Comparison of ENCODE assay signal across 7 cellular contexts in the genomic region with DNA sequence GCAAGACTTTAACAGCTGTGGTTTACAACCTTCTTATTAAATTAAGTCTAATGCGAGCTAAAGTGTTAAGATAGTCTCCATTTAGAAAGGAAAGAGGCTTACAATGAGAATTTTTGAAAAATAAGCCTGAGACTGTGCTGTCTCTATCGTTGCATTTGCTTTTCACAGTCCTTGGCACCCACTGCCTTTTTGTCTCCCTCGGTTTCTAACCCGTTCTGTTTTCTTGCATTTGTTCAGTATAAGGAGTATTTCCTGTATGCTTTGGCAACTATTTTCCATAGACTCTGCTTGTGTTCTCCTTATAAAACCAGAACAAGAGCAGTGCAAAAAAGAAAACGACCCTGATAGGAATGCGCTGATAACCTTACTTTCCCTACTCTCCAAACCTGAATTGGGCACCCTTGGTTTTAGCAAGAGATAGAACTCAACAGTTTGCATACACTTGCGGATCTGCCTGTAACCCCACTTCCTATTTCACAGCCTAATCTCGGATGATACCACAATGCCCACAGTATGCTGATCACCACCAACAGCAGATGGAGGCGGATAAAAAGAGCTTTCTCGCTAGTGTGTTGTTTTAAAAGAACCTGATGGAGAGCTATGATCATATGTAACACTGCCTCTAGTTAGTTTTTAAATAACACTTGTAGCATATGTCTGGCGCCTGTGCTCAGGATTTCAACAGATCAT. TPM values are rescaled to one million over a fixed set of nuclear protein-coding genes. Genes with fewer than 3 reads are reported as not detected.
A peak's percentile ranks its signal among the peaks of the same experiment; 100 is the strongest.
DNase-seq lines count a peak whose midpoint lies in the region; ATAC-seq and TF ChIP-seq lines count a peak whose summit lies in the region.

No MANE protein-coding gene starts in this region.

- H3K9me3 Mint-ChIP-seq in naive thymus-derived CD8-positive, alpha-beta T cell, result no peaks in the 10 kb centered on the region

- H3K27me3 ChIP-seq in HAP-1 (ENCODE audit: low read depth), result no peaks in the 10 kb centered on the region
- H3K27me3 ChIP-seq in RWPE2 (ENCODE audit: insufficient read depth, poor library complexity, severe bottlenecking), result no peaks in the 10 kb centered on the region

- POLR2A ChIA-PET in naive thymus-derived CD8-positive, alpha-beta T cell (lab: Charles Lee), result interaction anchor here (0.7 to 1.2 kb wide), 6 partner anchors 14 to 1146 kb away, joined by 3 to 4 read pairs (median 4); no protein-coding TSS in a partner anchor

- intact Hi-C loops in posterior cingulate gyrus (cut with DNase I), result loop anchor here (10.0 kb wide), 1 partner anchor 125 kb away; a partner anchor contains a TSS

- peak; percentile 13; the same call in 2 of the 3 replicates for ATAC-seq in RWPE2 (ENCODE audit: low read depth)
- ATAC-seq in naive thymus-derived CD8-positive, alpha-beta T cell, result peak; percentile 15 to 42

- in situ Hi-C loops in HAP-1 (cut with MboI; ENCODE audit: low sequenced_read_pairs), result no loop called here

- no peak for DNase-seq in GM12864 (ENCODE audit: low read depth)
- no peak for DNase-seq in HAP-1 (ENCODE audit: low spot score in 2 of 2)
- DNase-seq in RWPE2 (ENCODE audit: low spot score), result no peak
- DNase-seq in coronary artery (ENCODE audit: low spot score), result no peak
- peak in 4 of 10 donors; percentile 22 to 62 (median 46) for DNase-seq in naive thymus-derived CD8-positive, alpha-beta T cell
- DNase-seq in NCI-H510A treated with DMSO at 0.1 percent for 48 hours (lab: John Stamatoyannopoulos, UW), result no peak
- no peak for DNase-seq in posterior cingulate gyrus

- H3K4me1 ChIP-seq in HAP-1, result peaks cover 13% of the 10 kb centered on the region
- peaks cover 17% of the 10 kb centered on the region for H3K4me1 ChIP-seq in RWPE2 (ENCODE audit: insufficient read depth, poor library complexity, severe bottlenecking)

- peak overlapping the region; percentile 78 to 96 (median 88) for H3K4me3 Mint-ChIP-seq in naive thymus-derived CD8-positive, alpha-beta T cell

- H3K4me3 ChIP-seq in GM12864 (ENCODE audit: low read depth, low read length) (peak overlapping the region; percentile 96), HAP-1 (peak overlapping the region; percentile 83), RWPE2 (ENCODE audit: severe bottlenecking) (peak overlapping the region; percentile 85), coronary artery (peak overlapping the region; percentile 97)

- no peaks in the 10 kb centered on the region for H3K36me3 ChIP-seq in HAP-1 (replicated peaks)
- H3K36me3 ChIP-seq in RWPE2 (ENCODE audit: low read depth), result no peaks in the 10 kb centered on the region

- H3K27ac Mint-ChIP-seq in naive thymus-derived CD8-positive, alpha-beta T cell, result peak overlapping the region in 9 of 10 donors; percentile 30 to 93 (median 90)

- H3K4me1 Mint-ChIP-seq in naive thymus-derived CD8-positive, alpha-beta T cell, result peaks cover 17 to 43% (median 37%) of the 10 kb centered on the region in 4 donors

- no peaks in the 10 kb centered on the region for H3K36me3 Mint-ChIP-seq in naive thymus-derived CD8-positive, alpha-beta T cell

- H3K27ac ChIP-seq in RWPE2 (ENCODE audit: poor library complexity, severe bottlenecking), result peak overlapping the region; percentile 73
- H3K27ac ChIP-seq in coronary artery, result peak overlapping the region; percentile 95 to 96

- no peaks in the 10 kb centered on the region for H3K9me3 ChIP-seq in HAP-1
- no peaks in the 10 kb centered on the region for H3K9me3 ChIP-seq in RWPE2 (ENCODE audit: severe bottlenecking)

- no peak for TF ChIP-seq CTCF in GM12864 (IDR thresholded peaks at IDR 0.05; ENCODE audit: low read depth, low read length, missing control alignments)
- TF ChIP-seq CTCF in RWPE2 (IDR thresholded peaks at IDR 0.05; ENCODE audit: poor library complexity, severe bottlenecking), result no peak
- TF ChIP-seq CTCF in coronary artery (IDR thresholded peaks at IDR 0.05), result no peak

- H3K27me3 Mint-ChIP-seq in naive thymus-derived CD8-positive, alpha-beta T cell, result no peaks in the 10 kb centered on the region

RNA-seq across cellular contexts. Expression of a gene that starts 1.5 kb away (rescaled TPM):
- total RNA-seq in naive thymus-derived CD8-positive, alpha-beta T cell, result 10 to 100 TPM; 33.8 to 35.0 TPM
- 10 to 100 TPM in 2 of 3 donors, 1 to 10 TPM in 1; 9.9 to 11.3 (median 10.7) TPM for polyA plus RNA-seq in naive thymus-derived CD8-positive, alpha-beta T cell
